ENCODE assay signal across 15 cellular contexts in genomic region chr15:25176616-25176923, GRCh38.
DNase-seq lines count a peak whose midpoint lies in the region; ATAC-seq and TF ChIP-seq lines count a peak whose summit lies in the region.
"Had no signal": no experiment of that assay in that cellular context is flagged by ENCODE, and none has a peak within 500 bp of the region (broad histone marks: within the 10 kb centered on the region; RNA-seq: fewer than 3 reads in every experiment).

No MANE protein-coding gene starts in this region.

- H3K9me3 ChIP-seq in endodermal cell (ENCODE audit: control insufficient read depth, low read length) = peaks cover 31% of the 10 kb centered on the region

- no peaks in the 10 kb centered on the region for H3K4me1 ChIP-seq in endodermal cell (ENCODE audit: control insufficient read depth, insufficient read depth, low read length)
- no peaks in the 10 kb centered on the region for H3K4me1 ChIP-seq in mesendoderm (ENCODE audit: control insufficient read depth, low read depth, low read length)
- H3K4me1 ChIP-seq: ascending aorta, upper lobe of right lung had no signal

- H3K23ac ChIP-seq in mesendoderm (ENCODE audit: low read length) = no peak overlapping the region

- no peak overlapping the region for H4K5ac ChIP-seq in mesendoderm (ENCODE audit: low read length)

- H3K4me1 Mint-ChIP-seq in natural killer cell (no peaks in the 10 kb centered on the region), endodermal cell (no peaks in the 10 kb centered on the region), osteocyte (ENCODE audit: unreplicated experiment) (no peaks in the 10 kb centered on the region)
- no peaks in the 10 kb centered on the region for H3K4me1 Mint-ChIP-seq in natural killer cell treated with Interleukin-12 subunit alpha and Interleukin-12 subunit beta and Interleukin-15 and Interleukin-18, amount 100 ng/mL, for 72 hours (ENCODE audit: low read depth in 2 of 2)
- H3K4me1 Mint-ChIP-seq: CD8-positive, alpha-beta memory T cell had no signal

- H3K27me3 Mint-ChIP-seq in natural killer cell (ENCODE audit: low read depth in 2 of 2) (no peaks in the 10 kb centered on the region), endodermal cell (ENCODE audit: insufficient read depth) (no peaks in the 10 kb centered on the region), osteocyte (ENCODE audit: unreplicated experiment) (no peaks in the 10 kb centered on the region)
- H3K27me3 Mint-ChIP-seq in natural killer cell treated with Interleukin-12 subunit alpha and Interleukin-12 subunit beta and Interleukin-15 and Interleukin-18, amount 100 ng/mL, for 72 hours = no peaks in the 10 kb centered on the region
- H3K27me3 Mint-ChIP-seq: CD8-positive, alpha-beta memory T cell had no signal

- no peak overlapping the region for H3K4me3 Mint-ChIP-seq in natural killer cell
- H3K4me3 Mint-ChIP-seq in natural killer cell treated with Interleukin-12 subunit alpha and Interleukin-12 subunit beta and Interleukin-15 and Interleukin-18, amount 100 ng/mL, for 72 hours = no peak overlapping the region
- no peak overlapping the region for H3K4me3 Mint-ChIP-seq in endodermal cell
- no peak overlapping the region for H3K4me3 Mint-ChIP-seq in osteocyte (ENCODE audit: unreplicated experiment)
- H3K4me3 Mint-ChIP-seq: CD8-positive, alpha-beta memory T cell had no signal

- no peaks in the 10 kb centered on the region for H3K79me1 ChIP-seq in mesendoderm (ENCODE audit: low read length)

- H3K9me3 Mint-ChIP-seq in natural killer cell (peaks cover 3 to 4% of the 10 kb centered on the region in 2 donors), endodermal cell (peaks cover 96% of the 10 kb centered on the region), osteocyte (ENCODE audit: unreplicated experiment) (peaks cover 15% of the 10 kb centered on the region)
- peaks cover 6% of the 10 kb centered on the region for H3K9me3 Mint-ChIP-seq in natural killer cell treated with Interleukin-12 subunit alpha and Interleukin-12 subunit beta and Interleukin-15 and Interleukin-18, amount 100 ng/mL, for 72 hours

- H3K4ac ChIP-seq in mesendoderm (ENCODE audit: low read depth, low read length) = no peak overlapping the region

- 91 to 100% methylated on average over 2 to 7 of the region's 7 CpGs for WGBS in endodermal cell (ENCODE audit: insufficient coverage in 1 of 2, insufficient read length in 1 of 2), 2 experiments
- WGBS in mesendoderm (ENCODE audit: extremely low coverage, insufficient coverage, low lambda C conversion rate) = no CpG with 5 or more reads among the region's 7 CpGs

- H2BK5ac ChIP-seq in mesendoderm (ENCODE audit: low read length) = no peak overlapping the region

- H2AK5ac ChIP-seq in mesendoderm (ENCODE audit: low read length) = no peak overlapping the region

- H3K27me3 ChIP-seq in endodermal cell (ENCODE audit: control insufficient read depth, insufficient read depth, low read length, poor library complexity, severe bottlenecking) = no peaks in the 10 kb centered on the region
- H3K27me3 ChIP-seq in mesendoderm (ENCODE audit: insufficient read depth, low read length, poor library complexity) = no peaks in the 10 kb centered on the region
- H3K27me3 ChIP-seq: ascending aorta, upper lobe of right lung had no signal

- H3K18ac ChIP-seq in mesendoderm (ENCODE audit: low read length) = no peak overlapping the region

- no peak overlapping the region for H4K8ac ChIP-seq in mesendoderm (ENCODE audit: low read depth, low read length)

- H3K9ac ChIP-seq in endodermal cell (ENCODE audit: extremely low read depth, low read length, poor library complexity, severe bottlenecking) = no peak overlapping the region
- no peak overlapping the region for H3K9ac ChIP-seq in mesendoderm (ENCODE audit: low read length)

- H3K36me3 ChIP-seq in endodermal cell (ENCODE audit: control insufficient read depth, insufficient read depth, low read length) (no peaks in the 10 kb centered on the region), mesendoderm (ENCODE audit: control insufficient read depth, insufficient read depth, low read length) (no peaks in the 10 kb centered on the region)
- H3K36me3 ChIP-seq: ascending aorta, upper lobe of right lung had no signal

- H2BK120ac ChIP-seq in mesendoderm (ENCODE audit: low read depth, low read length) = no peak overlapping the region

- H3K4me3 ChIP-seq in endodermal cell (ENCODE audit: low read length) (no peak overlapping the region), mesendoderm (ENCODE audit: low read length) (no peak overlapping the region)
- H3K4me3 ChIP-seq: ascending aorta, upper lobe of right lung had no signal

- no peak for ATAC-seq in natural killer cell
- ATAC-seq in natural killer cell treated with Interleukin-12 subunit alpha and Interleukin-12 subunit beta and Interleukin-15 and Interleukin-18, amount 100 ng/mL, for 72 hours = no peak
- ATAC-seq: stimulated activated naive CD8-positive, alpha-beta T cell treated with anti-CD3 and anti-CD28 coated beads, Interleukin-15, Interleukin-2, amounts not matched to agents 100 U/mL and 50 U/mL, for 24 hours; upper lobe of right lung had no signal

- no peaks in the 10 kb centered on the region for H3K36me3 Mint-ChIP-seq in natural killer cell
- H3K36me3 Mint-ChIP-seq in natural killer cell treated with Interleukin-12 subunit alpha and Interleukin-12 subunit beta and Interleukin-15 and Interleukin-18, amount 100 ng/mL, for 72 hours = peaks cover 5% of the 10 kb centered on the region
- H3K36me3 Mint-ChIP-seq in endodermal cell (ENCODE audit: low read depth) = no peaks in the 10 kb centered on the region
- H3K36me3 Mint-ChIP-seq in osteocyte (ENCODE audit: unreplicated experiment) = no peaks in the 10 kb centered on the region

- intact Hi-C loops in natural killer cell (cut with micrococcal nuclease) = no loop called here

- H3K56ac ChIP-seq in mesendoderm (ENCODE audit: low read length) = no peak overlapping the region

- H3K27ac Mint-ChIP-seq in natural killer cell (no peak overlapping the region), endodermal cell (no peak overlapping the region), osteocyte (ENCODE audit: unreplicated experiment) (no peak overlapping the region)
- H3K27ac Mint-ChIP-seq in natural killer cell treated with Interleukin-12 subunit alpha and Interleukin-12 subunit beta and Interleukin-15 and Interleukin-18, amount 100 ng/mL, for 72 hours = no peak overlapping the region
- H3K27ac Mint-ChIP-seq: CD8-positive, alpha-beta memory T cell had no signal

- H3K4me2 ChIP-seq in mesendoderm (ENCODE audit: low read length) = no peak overlapping the region

- DNase-seq in natural killer cell (peak; percentile 2), endodermal cell (peak; percentile 13), osteocyte (ENCODE audit: extremely low spot score, unreplicated experiment) (peak; percentile 80), NCI-H2029 (lab: John Stamatoyannopoulos, UW) (no peak), mesendoderm (no peak)
- DNase-seq in natural killer cell treated with Interleukin-12 subunit alpha and Interleukin-12 subunit beta and Interleukin-15 and Interleukin-18, amount 100 ng/mL, for 72 hours (ENCODE audit: low spot score) = no peak
- DNase-seq in stimulated activated CD8-positive, alpha-beta memory T cell treated with anti-CD3 and anti-CD28 coated beads, Interleukin-4, amount 100 ng/mL, for 48 hours = no peak
- DNase-seq: activated CD4-positive, alpha-beta T cell treated with anti-CD3 and anti-CD28 coated beads, Interleukin-2, amount 50 U/mL, for 1 hour; mesenchymal stem cell; NCI-H1417; retina; stimulated activated naive CD8-positive, alpha-beta T cell treated with anti-CD3 and anti-CD28 coated beads, Interleukin-15, Interleukin-2, amounts not matched to agents 100 U/mL and 50 U/mL, for 24 hours had no signal

- H3K27ac ChIP-seq in endodermal cell (ENCODE audit: low read depth, low read length) (no peak overlapping the region), mesendoderm (ENCODE audit: low read depth, low read length) (no peak overlapping the region)
- H3K27ac ChIP-seq: ascending aorta, upper lobe of right lung had no signal

- no peak overlapping the region for H2BK15ac ChIP-seq in mesendoderm (replicated peaks; ENCODE audit: low read depth)

- no peaks in the 10 kb centered on the region for H3K79me2 ChIP-seq in mesendoderm (ENCODE audit: control insufficient read depth, insufficient read depth, low read length)

- TF ChIP-seq CTCF in natural killer cell (IDR thresholded peaks at IDR 0.05) (no peak), endodermal cell (conservative IDR thresholded peaks at IDR 0.05) (no peak), osteocyte (IDR thresholded peaks at IDR 0.05) (no peak)

Comparison
In these comparisons a context has a peak if more than half of its experiments do, and no peak if none do; other contexts are left out.
1. DNase-seq: peak in natural killer cell (single experiment), endodermal cell (single experiment) and osteocyte (single experiment); none in natural killer cell treated with Interleukin-12 subunit alpha and Interleukin-12 subunit beta and Interleukin-15 and Interleukin-18, amount 100 ng/mL, for 72 hours (single experiment), stimulated activated CD8-positive, alpha-beta memory T cell treated with anti-CD3 and anti-CD28 coated beads, Interleukin-4, amount 100 ng/mL, for 48 hours (single experiment), NCI-H2029 (single experiment) and mesendoderm (single experiment).